In the genomic region with DNA sequence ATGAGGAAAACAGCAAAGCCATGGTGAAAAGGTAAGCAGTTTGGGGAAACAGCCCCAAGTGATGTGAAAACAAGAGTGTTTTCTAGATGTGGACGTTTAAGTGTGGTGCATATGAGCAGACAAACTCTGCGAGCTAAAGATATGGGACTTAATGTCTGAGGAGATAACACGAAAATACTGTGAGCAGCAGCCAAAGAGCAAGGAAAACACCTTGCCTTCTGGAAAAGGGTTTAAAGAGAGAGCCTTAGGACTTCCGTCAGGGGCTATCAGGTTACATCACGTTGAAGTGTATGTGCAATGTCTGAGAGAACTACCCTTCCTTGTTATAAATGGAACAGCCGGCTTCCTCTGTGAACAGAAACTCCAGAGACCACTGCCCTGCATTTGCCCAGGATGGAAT, we compare ENCODE assay signal across 11 cellular contexts. TPM values are rescaled to one million over a fixed set of nuclear protein-coding genes. Genes with fewer than 3 reads are reported as not detected.
DNase-seq lines count a peak whose midpoint lies in the region; ATAC-seq and TF ChIP-seq lines count a peak whose summit lies in the region.
"Had no signal": no experiment of that assay in that cellular context is flagged by ENCODE, and none has a peak within 500 bp of the region (broad histone marks: within the 10 kb centered on the region; RNA-seq: fewer than 3 reads in every experiment).

No MANE protein-coding gene starts in this region.

- intact Hi-C loops in natural killer cell (cut with micrococcal nuclease), result no loop called here
- intact Hi-C loops in posterior cingulate gyrus (cut with DNase I), result no loop called here

- no peaks in the 10 kb centered on the region for H3K27me3 Mint-ChIP-seq in T-helper 2 cell treated with Interferon-gamma antibody and Interleukin-4, amounts not matched to agents 5 μg/mL and 100 μg/mL, for 36 hours (ENCODE audit: low read depth)
- H3K27me3 Mint-ChIP-seq in activated CD4-positive, alpha-beta memory T cell treated with anti-CD3 and anti-CD28 coated beads, Interleukin-2, amount 10 ng/mL, durations not matched to agents 7 days and 5 days, result peaks cover 18% of the 10 kb centered on the region
- no peaks in the 10 kb centered on the region for H3K27me3 Mint-ChIP-seq in natural killer cell (ENCODE audit: low read depth in 2 of 2)

- no peak for TF ChIP-seq CTCF in natural killer cell (IDR thresholded peaks at IDR 0.05)

- ATAC-seq in natural killer cell, result no peak
- ATAC-seq: SK-N-SH treated with all-trans-retinoic acid at 6 μM for 48 hours had no signal

- CTCF ChIA-PET in activated CD4-positive, alpha-beta memory T cell treated with anti-CD3 and anti-CD28 coated beads, Interleukin-2, amount 10 ng/mL, durations not matched to agents 7 days and 5 days (lab: Charles Lee), result interaction anchor here (1.4 kb wide), 1 partner anchor 17 kb away, joined by 4 read pairs; no protein-coding TSS in a partner anchor

- POLR2A ChIA-PET in activated CD4-positive, alpha-beta memory T cell treated with anti-CD3 and anti-CD28 coated beads, Interleukin-2, amount 10 ng/mL, durations not matched to agents 7 days and 5 days (lab: Charles Lee), result interaction anchor here (1.4 to 6.8 kb wide), 2 partner anchors 49 to 53 kb away, joined by 4 to 38 read pairs; a partner anchor contains a TSS

- no peak for DNase-seq in T-helper 2 cell treated with Interferon-gamma antibody and Interleukin-4, amounts not matched to agents 5 μg/mL and 100 μg/mL, for 36 hours (ENCODE audit: low spot score)
- DNase-seq in T-helper 2 cell (no peak), Kasumi-1 (lab: John Stamatoyannopoulos, UW) (peak; percentile 65 to 69), natural killer cell (no peak), putamen (ENCODE audit: low spot score) (no peak), SW 1271 (lab: John Stamatoyannopoulos, UW) (no peak), posterior cingulate gyrus (no peak)
- DNase-seq in activated CD4-positive, alpha-beta memory T cell treated with anti-CD3 and anti-CD28 coated beads, Interleukin-2, amount 10 ng/mL, durations not matched to agents 7 days and 5 days, result no peak
- DNase-seq: effector CD4-positive, alpha-beta T cell; left ventricle myocardium inferior had no signal

- peak overlapping the region; percentile 77 for H3K4me3 Mint-ChIP-seq in T-helper 2 cell treated with Interferon-gamma antibody and Interleukin-4, amounts not matched to agents 5 μg/mL and 100 μg/mL, for 36 hours
- no peak overlapping the region for H3K4me3 Mint-ChIP-seq in activated CD4-positive, alpha-beta memory T cell treated with anti-CD3 and anti-CD28 coated beads, Interleukin-2, amount 10 ng/mL, durations not matched to agents 7 days and 5 days
- no peak overlapping the region for H3K4me3 Mint-ChIP-seq in natural killer cell

- H3K27ac Mint-ChIP-seq in T-helper 2 cell treated with Interferon-gamma antibody and Interleukin-4, amounts not matched to agents 5 μg/mL and 100 μg/mL, for 36 hours, result peak overlapping the region; percentile 91
- peak overlapping the region; percentile 41 for H3K27ac Mint-ChIP-seq in activated CD4-positive, alpha-beta memory T cell treated with anti-CD3 and anti-CD28 coated beads, Interleukin-2, amount 10 ng/mL, durations not matched to agents 7 days and 5 days
- peak overlapping the region; percentile 52 to 77 for H3K27ac Mint-ChIP-seq in natural killer cell

- no peaks in the 10 kb centered on the region for H3K9me3 Mint-ChIP-seq in T-helper 2 cell treated with Interferon-gamma antibody and Interleukin-4, amounts not matched to agents 5 μg/mL and 100 μg/mL, for 36 hours
- H3K9me3 Mint-ChIP-seq in activated CD4-positive, alpha-beta memory T cell treated with anti-CD3 and anti-CD28 coated beads, Interleukin-2, amount 10 ng/mL, durations not matched to agents 7 days and 5 days, result no peaks in the 10 kb centered on the region
- H3K9me3 Mint-ChIP-seq in natural killer cell, result no peaks in the 10 kb centered on the region

- peaks cover 91% of the 10 kb centered on the region for H3K4me1 Mint-ChIP-seq in T-helper 2 cell treated with Interferon-gamma antibody and Interleukin-4, amounts not matched to agents 5 μg/mL and 100 μg/mL, for 36 hours (ENCODE audit: low read depth)
- H3K4me1 Mint-ChIP-seq in activated CD4-positive, alpha-beta memory T cell treated with anti-CD3 and anti-CD28 coated beads, Interleukin-2, amount 10 ng/mL, durations not matched to agents 7 days and 5 days, result peaks cover 93% of the 10 kb centered on the region
- peaks cover 88 to 91% of the 10 kb centered on the region in 2 donors for H3K4me1 Mint-ChIP-seq in natural killer cell

- peaks cover 40% of the 10 kb centered on the region for H3K36me3 Mint-ChIP-seq in T-helper 2 cell treated with Interferon-gamma antibody and Interleukin-4, amounts not matched to agents 5 μg/mL and 100 μg/mL, for 36 hours (ENCODE audit: low read depth)
- H3K36me3 Mint-ChIP-seq in activated CD4-positive, alpha-beta memory T cell treated with anti-CD3 and anti-CD28 coated beads, Interleukin-2, amount 10 ng/mL, durations not matched to agents 7 days and 5 days (ENCODE audit: low read depth), result peaks cover 20% of the 10 kb centered on the region
- H3K36me3 Mint-ChIP-seq in natural killer cell, result no peaks in the 10 kb centered on the region

RNA-seq across cellular contexts. Expression of a gene that starts 54.2 kb away (rescaled TPM):
- total RNA-seq in activated CD4-positive, alpha-beta memory T cell treated with anti-CD3 and anti-CD28 coated beads, Interleukin-2, amount 10 ng/mL, durations not matched to agents 7 days and 5 days, result 10 to 100 TPM; 67.4 to 68.2 TPM
- total RNA-seq in natural killer cell, result 10 to 100 TPM; 18.7 to 39.8 (median 24.5) TPM

Comparison
In these comparisons a context has a peak if more than half of its experiments do, and no peak if none do; other contexts are left out.
1. DNase-seq: peak in Kasumi-1 (2 of 2); none in T-helper 2 cell treated with Interferon-gamma antibody and Interleukin-4, amounts not matched to agents 5 μg/mL and 100 μg/mL, for 36 hours (single experiment), T-helper 2 cell (0 of 5), activated CD4-positive, alpha-beta memory T cell treated with anti-CD3 and anti-CD28 coated beads, Interleukin-2, amount 10 ng/mL, durations not matched to agents 7 days and 5 days (single experiment), natural killer cell (single experiment), putamen (single experiment), SW 1271 (0 of 2) and posterior cingulate gyrus (0 of 10).
2. H3K27ac Mint-ChIP-seq: peak in every context shown above with its lines; median percentile 91 in T-helper 2 cell treated with Interferon-gamma antibody and Interleukin-4, amounts not matched to agents 5 μg/mL and 100 μg/mL, for 36 hours; 64 in natural killer cell; 41 in activated CD4-positive, alpha-beta memory T cell treated with anti-CD3 and anti-CD28 coated beads, Interleukin-2, amount 10 ng/mL, durations not matched to agents 7 days and 5 days.